8 cellular contexts compared by ENCODE assay signal in genomic region chr11:123407124-123407995, GRCh38.
DNase-seq lines count a peak whose midpoint lies in the region; ATAC-seq lines count a peak whose summit lies in the region.

No MANE protein-coding gene starts in this region.

- in situ Hi-C loops in T47D (cut with HindIII; ENCODE audit: low pct_unique_long_range_greater_than_20kb, low sequenced_read_pairs) = no loop called here

- peak; percentile 60 for ATAC-seq in GM21723 (IDR thresholded peaks at IDR 0.05; ENCODE audit: unreplicated experiment)
- ATAC-seq in GM19324 (IDR thresholded peaks at IDR 0.05; ENCODE audit: low FRiP score, unreplicated experiment) = no peak

- peak; percentile 75 for DNase-seq in COLO668 (lab: John Stamatoyannopoulos, UW; ENCODE audit: unreplicated experiment)
- peak; percentile 81 for DNase-seq in NCI-H1417 treated with DMSO at 0.1 percent for 48 hours (lab: John Stamatoyannopoulos, UW)
- peak; percentile 44 for DNase-seq in UCSD-AML1 (lab: John Stamatoyannopoulos, UW; ENCODE audit: unreplicated experiment)
- peak; percentile 77 to 93 for DNase-seq in T47D (ENCODE audit: low read depth in 1 of 2, low spot score in 1 of 2)
- peak; percentile 74 for DNase-seq in kidney tubule cell (ENCODE audit: low spot score)
- DNase-seq in stimulated activated CD4-positive, alpha-beta T cell treated with anti-CD3 and anti-CD28 coated beads, TNF-alpha, amount 100 ng/mL, for 24 hours (ENCODE audit: low read depth in 3 of 3) = peak in 2 of 3 experiments; percentile 37 to 41
